In genomic region chr3:13214847-13215472, GRCh38 we compare ENCODE assay signal across 21 cellular contexts.
DNase-seq lines count a peak whose midpoint lies in the region; ATAC-seq, FAIRE-seq and TF ChIP-seq lines count a peak whose summit lies in the region.
"Had no signal": no experiment of that assay in that cellular context is flagged by ENCODE, and none has a peak within 500 bp of the region (broad histone marks: within the 10 kb centered on the region; RNA-seq: fewer than 3 reads in every experiment).

No MANE protein-coding gene starts in this region.

- no peak overlapping the region for H2AFZ ChIP-seq in HepG2 (ENCODE audit: low read length)
- H2AFZ ChIP-seq: parathyroid adenoma had no signal

- intact Hi-C loops in right lobe of liver (cut with DNase I) (no loop called here), HepG2 (cut with micrococcal nuclease; ENCODE audit: unreplicated experiment) (no loop called here)

- DNase-seq in right lobe of liver, result peak in 2 of 3 donors; percentile 47 to 75
- no peak for DNase-seq in HepG2 (ENCODE audit: low spot score)
- peak; percentile 73 for DNase-seq in NCI-H510A treated with DMSO at 0.1 percent for 48 hours (lab: John Stamatoyannopoulos, UW)
- peak; percentile 14 for DNase-seq in glomerular visceral epithelial cell (ENCODE audit: extremely low spot score)
- no peak for DNase-seq in epidermal melanocyte (ENCODE audit: insufficient read length, low spot score)
- no peak for DNase-seq in T-helper 1 cell
- DNase-seq: CD4-positive, alpha-beta T cell; erythroblast; IMR-90; kidney glomerular epithelial cell; mesendoderm; naive thymus-derived CD4-positive, alpha-beta T cell; NCI-H146; SJCRH30; stimulated activated CD4-positive, alpha-beta T cell treated with anti-CD3 and anti-CD28 coated beads, Interleukin-2, amount 100 ng/mL, for 24 hours; stimulated activated naive CD4-positive, alpha-beta T cell had no signal

- POLR2A ChIA-PET in HepG2 (lab: Yijun Ruan, JAX), result no interaction called here

- no peak overlapping the region for H3K4me2 ChIP-seq in HepG2 (ENCODE audit: low read depth, low read length)

- in situ Hi-C loops in HepG2 (cut with HindIII; ENCODE audit: extremely low pct_ligation_motif_present, low pct_unique_long_range_greater_than_20kb), result no loop called here

- peaks cover 0 to 22% (median 0%) of the 10 kb centered on the region in 4 donors for H3K4me1 ChIP-seq in right lobe of liver
- H3K4me1 ChIP-seq in HepG2 (ENCODE audit: insufficient read depth, low read length), result no peaks in the 10 kb centered on the region
- H3K4me1 ChIP-seq: parathyroid adenoma, SJCRH30 had no signal

- H4K20me1 ChIP-seq in HepG2 (ENCODE audit: insufficient read depth, low read length), result no peaks in the 10 kb centered on the region

- no TSS peak for BruUV-seq in HepG2 (replicated peaks; lab: Mats Ljungman, UMichigan)

- CTCF ChIA-PET in HepG2 (lab: Yijun Ruan, JAX; ENCODE audit: low intra/inter-chr PET ratio, low total read pairs), result no interaction called here

- H3K9ac ChIP-seq in HepG2 (ENCODE audit: insufficient read depth, low read depth, low read length), result no peak overlapping the region
- H3K9ac ChIP-seq: parathyroid adenoma had no signal

- H3K9me3 ChIP-seq in right lobe of liver (no peaks in the 10 kb centered on the region), HepG2 (ENCODE audit: low read length) (no peaks in the 10 kb centered on the region)
- H3K9me3 ChIP-seq: SJCRH30 had no signal

- WGBS in right lobe of liver (ENCODE audit: insufficient coverage, low coverage, low lambda C conversion rate, missing lambda C conversion rate), result 61% methylated on average over 6 of the region's 15 CpGs
- WGBS in HepG2 (ENCODE audit: low lambda C conversion rate), result 89% methylated on average over 10 of the region's 15 CpGs

- no peak overlapping the region for H3K4me3 ChIP-seq in right lobe of liver
- no peak overlapping the region for H3K4me3 ChIP-seq in HepG2 (replicated peaks in 1 of 3; ENCODE audit: insufficient read depth in 1 of 3, low read depth in 2 of 3, low read length in 3 of 3)
- H3K4me3 ChIP-seq: SJCRH30 had no signal

- TF ChIP-seq POLR2A in right lobe of liver (IDR thresholded peaks at IDR 0.05), result no peak
- no peak for TF ChIP-seq POLR2A in HepG2 (IDR thresholded peaks at IDR 0.05; ENCODE audit: insufficient read depth in 1 of 2, low read depth in 2 of 2, low read length in 2 of 2)

- no peak overlapping the region for H3K27ac ChIP-seq in right lobe of liver
- no peak overlapping the region for H3K27ac ChIP-seq in HepG2 (ENCODE audit: extremely low read length, insufficient read depth, low read length)
- H3K27ac ChIP-seq: parathyroid adenoma, SJCRH30 had no signal

- H3K27me3 ChIP-seq in right lobe of liver, result no peaks in the 10 kb centered on the region
- no peaks in the 10 kb centered on the region for H3K27me3 ChIP-seq in HepG2 (ENCODE audit: control insufficient read depth in 1 of 2, insufficient read depth in 2 of 2, low read length in 2 of 2)

- H3K79me2 ChIP-seq in HepG2 (ENCODE audit: insufficient read depth, low read length), result no peaks in the 10 kb centered on the region
- H3K79me2 ChIP-seq: parathyroid adenoma had no signal

- ATAC-seq in right lobe of liver (peak in 1 of 4 donors; percentile 11), HepG2 (no peak), GM18498 (IDR thresholded peaks at IDR 0.05; ENCODE audit: unreplicated experiment) (no peak), GM21528 (IDR thresholded peaks at IDR 0.05; ENCODE audit: low FRiP score, unreplicated experiment) (no peak)
- ATAC-seq: naive thymus-derived CD4-positive, alpha-beta T cell had no signal

- no peak for TF ChIP-seq RAD21 in HepG2 (CRISPR knock-in tag; IDR thresholded peaks at IDR 0.05)

- FAIRE-seq in HepG2 (lab: Jason Lieb, UNC), result no peak
- FAIRE-seq: frontal cortex, H54 had no signal

- H3K36me3 ChIP-seq in right lobe of liver, result no peaks in the 10 kb centered on the region
- peaks cover 2 to 28% of the 10 kb centered on the region in 2 experiments; a peak in 1 of 5 replicates for H3K36me3 ChIP-seq in HepG2 (replicated peaks in 1 of 2; ENCODE audit: control insufficient read depth in 1 of 2, insufficient read depth in 2 of 2, low read length in 2 of 2)
- H3K36me3 ChIP-seq: SJCRH30 had no signal

- TF ChIP-seq EP300 in HepG2 (IDR thresholded peaks at IDR 0.05; ENCODE audit: low read depth in 2 of 2, low read length in 2 of 2) (no peak), HepG2 (CRISPR knock-in tag; IDR thresholded peaks at IDR 0.05; ENCODE audit: borderline replicate concordance) (no peak)

- TF ChIP-seq CTCF in right lobe of liver (IDR thresholded peaks at IDR 0.05), result no peak
- TF ChIP-seq CTCF in HepG2 (CRISPR knock-in tag; IDR thresholded peaks at IDR 0.05), result no peak

TF ChIP-seq in HepG2, 621 proteins besides CTCF, POLR2A, EP300 and RAD21:
- TF ChIP-seq ZFP62 (CRISPR knock-in tag; IDR thresholded peaks at IDR 0.05), result no peak
- TF ChIP-seq ZFP1 (CRISPR knock-in tag; IDR thresholded peaks at IDR 0.05), result no peak
- TF ChIP-seq, protein P1, sequence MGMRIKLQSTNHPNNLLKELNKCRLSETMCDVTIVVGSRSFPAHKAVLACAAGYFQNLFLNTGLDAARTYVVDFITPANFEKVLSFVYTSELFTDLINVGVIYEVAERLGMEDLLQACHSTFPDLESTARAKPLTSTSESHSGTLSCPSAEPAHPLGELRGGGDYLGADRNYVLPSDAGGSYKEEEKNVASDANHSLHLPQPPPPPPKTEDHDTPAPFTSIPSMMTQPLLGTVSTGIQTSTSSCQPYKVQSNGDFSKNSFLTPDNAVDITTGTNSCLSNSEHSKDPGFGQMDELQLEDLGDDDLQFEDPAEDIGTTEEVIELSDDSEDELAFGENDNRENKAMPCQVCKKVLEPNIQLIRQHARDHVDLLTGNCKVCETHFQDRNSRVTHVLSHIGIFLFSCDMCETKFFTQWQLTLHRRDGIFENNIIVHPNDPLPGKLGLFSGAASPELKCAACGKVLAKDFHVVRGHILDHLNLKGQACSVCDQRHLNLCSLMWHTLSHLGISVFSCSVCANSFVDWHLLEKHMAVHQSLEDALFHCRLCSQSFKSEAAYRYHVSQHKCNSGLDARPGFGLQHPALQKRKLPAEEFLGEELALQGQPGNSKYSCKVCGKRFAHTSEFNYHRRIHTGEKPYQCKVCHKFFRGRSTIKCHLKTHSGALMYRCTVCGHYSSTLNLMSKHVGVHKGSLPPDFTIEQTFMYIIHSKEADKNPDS (CRISPR knock-in tag; IDR thresholded peaks at IDR 0.05), result no peak
- no peak for TF ChIP-seq TBX2 (CRISPR knock-in tag; IDR thresholded peaks at IDR 0.05; ENCODE audit: borderline replicate concordance)
- no peak for TF ChIP-seq MAZ (IDR thresholded peaks at IDR 0.05; ENCODE audit: borderline replicate concordance, low read depth, low read length)
- no peak for TF ChIP-seq MAZ (CRISPR knock-in tag; IDR thresholded peaks at IDR 0.05; ENCODE audit: low read depth)
- no peak for TF ChIP-seq NR3C1 (CRISPR knock-in tag; IDR thresholded peaks at IDR 0.05)
- TF ChIP-seq ZNF737 (CRISPR knock-in tag; IDR thresholded peaks at IDR 0.05; ENCODE audit: borderline replicate concordance), result no peak
- no peak for TF ChIP-seq ZSCAN25 (CRISPR knock-in tag; IDR thresholded peaks at IDR 0.05)
- TF ChIP-seq PHF8 (CRISPR knock-in tag; IDR thresholded peaks at IDR 0.05), result no peak
- TF ChIP-seq ELF1 (CRISPR knock-in tag; IDR thresholded peaks at IDR 0.05), result no peak
- TF ChIP-seq MTF1 (CRISPR knock-in tag; IDR thresholded peaks at IDR 0.05), result no peak
- TF ChIP-seq GPN1 (CRISPR knock-in tag; IDR thresholded peaks at IDR 0.05; ENCODE audit: borderline replicate concordance), result no peak
- TF ChIP-seq, protein P2, sequence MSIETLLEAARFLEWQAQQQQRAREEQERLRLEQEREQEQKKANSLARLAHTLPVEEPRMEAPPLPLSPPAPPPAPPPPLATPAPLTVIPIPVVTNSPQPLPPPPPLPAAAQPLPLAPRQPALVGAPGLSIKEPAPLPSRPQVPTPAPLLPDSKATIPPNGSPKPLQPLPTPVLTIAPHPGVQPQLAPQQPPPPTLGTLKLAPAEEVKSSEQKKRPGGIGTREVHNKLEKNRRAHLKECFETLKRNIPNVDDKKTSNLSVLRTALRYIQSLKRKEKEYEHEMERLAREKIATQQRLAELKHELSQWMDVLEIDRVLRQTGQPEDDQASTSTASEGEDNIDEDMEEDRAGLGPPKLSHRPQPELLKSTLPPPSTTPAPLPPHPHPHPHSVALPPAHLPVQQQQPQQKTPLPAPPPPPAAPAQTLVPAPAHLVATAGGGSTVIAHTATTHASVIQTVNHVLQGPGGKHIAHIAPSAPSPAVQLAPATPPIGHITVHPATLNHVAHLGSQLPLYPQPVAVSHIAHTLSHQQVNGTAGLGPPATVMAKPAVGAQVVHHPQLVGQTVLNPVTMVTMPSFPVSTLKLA (IDR thresholded peaks at IDR 0.05), result no peak
- TF ChIP-seq RFX1 (IDR thresholded peaks at IDR 0.05), result no peak

Comparison
In these comparisons a context has a peak if more than half of its experiments do, and no peak if none do; other contexts are left out.
1. DNase-seq: peak in right lobe of liver (2 of 3), NCI-H510A treated with DMSO at 0.1 percent for 48 hours (single experiment) and glomerular visceral epithelial cell (single experiment); none in HepG2 (single experiment), epidermal melanocyte (single experiment) and T-helper 1 cell (0 of 5).